Comparison of ENCODE assay signal across 31 cellular contexts in genomic region chr10:129233351-129234148, GRCh38.
DNase-seq lines count a peak whose midpoint lies in the region; ATAC-seq, FAIRE-seq and TF ChIP-seq lines count a peak whose summit lies in the region.
"Had no signal": no experiment of that assay in that cellular context is flagged by ENCODE, and none has a peak within 500 bp of the region (broad histone marks: within the 10 kb centered on the region; RNA-seq: fewer than 3 reads in every experiment).

No MANE protein-coding gene starts in this region.

- CTCF ChIA-PET in activated CD4-positive, alpha-beta memory T cell treated with anti-CD3 and anti-CD28 coated beads, Interleukin-2, amount 10 ng/mL, durations not matched to agents 7 days and 5 days (lab: Charles Lee): no interaction called here
- CTCF ChIA-PET in activated CD4-positive, alpha-beta memory T cell treated with anti-CD3 and anti-CD28 coated beads for 36 hours (lab: Charles Lee): no interaction called here
- CTCF ChIA-PET in activated B cell treated with CpG ODN at 0.5 μM for 24 hours (lab: Charles Lee): no interaction called here

- ATAC-seq in activated B cell treated with CpG ODN at 0.5 μM for 24 hours (ENCODE audit: low read depth) (no peak), HG03196 (IDR thresholded peaks at IDR 0.05; ENCODE audit: unreplicated experiment) (no peak), GM21619 (IDR thresholded peaks at IDR 0.05; ENCODE audit: unreplicated experiment) (no peak)
- ATAC-seq: activated naive CD8-positive, alpha-beta T cell treated with anti-CD3 and anti-CD28 coated beads, Interleukin-2, amount 50 U/mL, for 24 hours; left colon; stimulated activated naive B cell treated with anti-CD40 and anti-IgM and Interleukin-4, amounts not matched to agents 10 μg/mL and 1 μg/mL and 100 μg/mL, for 72 hours had no signal

- 0 out of 2 replicates have a peak overlapping the region, but pooled peaks have one; percentile 0 for H2AFZ ChIP-seq in Karpas-422 (ENCODE audit: low read length)

- no peaks in the 10 kb centered on the region for H3K27me3 ChIP-seq in Karpas-422 (ENCODE audit: low read length)
- H3K27me3 ChIP-seq: cardiac muscle cell, colonic mucosa, ovary had no signal

- no peaks in the 10 kb centered on the region for H4K20me1 ChIP-seq in Karpas-422 (ENCODE audit: insufficient read depth, low read depth, low read length)

- peak overlapping the region; percentile 47 for H3K4me3 ChIP-seq in Karpas-422 (ENCODE audit: low read length)
- H3K4me3 ChIP-seq: cardiac muscle cell, colonic mucosa, ovary had no signal

- peaks cover 4% of the 10 kb centered on the region; the same call in 1 of the 2 replicates for H3K4me1 ChIP-seq in Karpas-422 (ENCODE audit: low read length)
- H3K4me1 ChIP-seq: colonic mucosa had no signal

- POLR2A ChIA-PET in activated CD4-positive, alpha-beta memory T cell treated with anti-CD3 and anti-CD28 coated beads, Interleukin-2, amount 10 ng/mL, durations not matched to agents 7 days and 5 days (lab: Charles Lee): no interaction called here
- POLR2A ChIA-PET in activated CD4-positive, alpha-beta memory T cell treated with anti-CD3 and anti-CD28 coated beads for 36 hours (lab: Charles Lee): no interaction called here
- POLR2A ChIA-PET in activated B cell treated with CpG ODN at 0.5 μM for 24 hours (lab: Charles Lee): no interaction called here

- H3K36me3 ChIP-seq in Karpas-422 (ENCODE audit: insufficient read depth, low read length): no peaks in the 10 kb centered on the region
- H3K36me3 ChIP-seq: cardiac muscle cell, colonic mucosa, ovary had no signal

- no peaks in the 10 kb centered on the region for H3K9me2 ChIP-seq in Karpas-422 (replicated peaks; ENCODE audit: insufficient read depth, low read length)
- H3K9me2 ChIP-seq: SK-N-SH had no signal

- no peaks in the 10 kb centered on the region for H3K27me3 Mint-ChIP-seq in activated CD4-positive, alpha-beta memory T cell treated with anti-CD3 and anti-CD28 coated beads, Interleukin-2, amount 10 ng/mL, durations not matched to agents 7 days and 5 days
- H3K27me3 Mint-ChIP-seq in activated CD4-positive, alpha-beta memory T cell treated with anti-CD3 and anti-CD28 coated beads for 36 hours: no peaks in the 10 kb centered on the region
- no peaks in the 10 kb centered on the region for H3K27me3 Mint-ChIP-seq in activated B cell treated with CpG ODN at 0.5 μM for 24 hours
- H3K27me3 Mint-ChIP-seq: activated naive CD8-positive, alpha-beta T cell treated with anti-CD3 and anti-CD28 coated beads, Interleukin-2, amount 50 U/mL, for 24 hours; stimulated activated naive B cell treated with anti-CD40 and anti-IgM and Interleukin-4, amounts not matched to agents 10 μg/mL and 1 μg/mL and 100 μg/mL, for 72 hours had no signal

- H3K4me1 Mint-ChIP-seq in activated CD4-positive, alpha-beta memory T cell treated with anti-CD3 and anti-CD28 coated beads, Interleukin-2, amount 10 ng/mL, durations not matched to agents 7 days and 5 days: no peaks in the 10 kb centered on the region
- H3K4me1 Mint-ChIP-seq in activated CD4-positive, alpha-beta memory T cell treated with anti-CD3 and anti-CD28 coated beads for 36 hours (ENCODE audit: low read depth): no peaks in the 10 kb centered on the region
- H3K4me1 Mint-ChIP-seq in activated B cell treated with CpG ODN at 0.5 μM for 24 hours: no peaks in the 10 kb centered on the region
- H3K4me1 Mint-ChIP-seq: activated naive CD8-positive, alpha-beta T cell treated with anti-CD3 and anti-CD28 coated beads, Interleukin-2, amount 50 U/mL, for 24 hours; immature natural killer cell; stimulated activated naive B cell treated with anti-CD40 and anti-IgM and Interleukin-4, amounts not matched to agents 10 μg/mL and 1 μg/mL and 100 μg/mL, for 72 hours had no signal

- FAIRE-seq in urothelium cell line (lab: Jason Lieb, UNC): no peak
- FAIRE-seq: astrocyte, GM19239, H1 had no signal

- no peak for TF ChIP-seq CTCF in activated B cell treated with CpG ODN at 0.5 μM for 24 hours (IDR thresholded peaks at IDR 0.05)

- H3K9me3 Mint-ChIP-seq in activated CD4-positive, alpha-beta memory T cell treated with anti-CD3 and anti-CD28 coated beads, Interleukin-2, amount 10 ng/mL, durations not matched to agents 7 days and 5 days: peaks cover 3% of the 10 kb centered on the region
- no peaks in the 10 kb centered on the region for H3K9me3 Mint-ChIP-seq in activated CD4-positive, alpha-beta memory T cell treated with anti-CD3 and anti-CD28 coated beads for 36 hours
- no peaks in the 10 kb centered on the region for H3K9me3 Mint-ChIP-seq in activated B cell treated with CpG ODN at 0.5 μM for 24 hours
- H3K9me3 Mint-ChIP-seq: activated naive CD8-positive, alpha-beta T cell treated with anti-CD3 and anti-CD28 coated beads, Interleukin-2, amount 50 U/mL, for 24 hours; immature natural killer cell; stimulated activated naive B cell treated with anti-CD40 and anti-IgM and Interleukin-4, amounts not matched to agents 10 μg/mL and 1 μg/mL and 100 μg/mL, for 72 hours had no signal

- no peak for DNase-seq in activated CD4-positive, alpha-beta memory T cell treated with anti-CD3 and anti-CD28 coated beads, Interleukin-2, amount 10 ng/mL, durations not matched to agents 7 days and 5 days
- DNase-seq in activated CD4-positive, alpha-beta memory T cell treated with anti-CD3 and anti-CD28 coated beads for 36 hours: no peak
- DNase-seq in Karpas-422 (peak; percentile 43), activated B cell treated with CpG ODN at 0.5 μM for 24 hours (no peak), urothelium cell line (ENCODE audit: low spot score) (peak; percentile 21), SKM-1 treated with dmso at 0.1 percent for 144 hours (lab: John Stamatoyannopoulos, UW; ENCODE audit: unreplicated experiment) (no peak)
- DNase-seq: 8988T; activated CD4-positive, alpha-beta T cell treated with anti-CD3 and anti-CD28 coated beads for 1 hour; activated effector memory CD4-positive, alpha-beta T cell treated with anti-CD3 and anti-CD28 coated beads, Interleukin-2, amount 50 U/mL, for 16 hours; activated naive CD8-positive, alpha-beta T cell treated with anti-CD3 and anti-CD28 coated beads, Interleukin-2, amount 50 U/mL, for 24 hours; colonic mucosa; DMS 273 treated with DMSO at 0.1 percent for 48 hours; effector memory CD4-positive, alpha-beta T cell; EL; immature natural killer cell; KG1; left colon; MV-4-11; NCI-H1694 treated with DMSO at 0.1 percent for 48 hours; NCI-H510A; ovary; SK-N-SH; stimulated activated naive B cell treated with anti-CD40 and anti-IgM and Interleukin-4, amounts not matched to agents 10 μg/mL and 1 μg/mL and 100 μg/mL, for 72 hours; substantia nigra; trophoblast cell had no signal

- no peak overlapping the region for H3K27ac Mint-ChIP-seq in activated CD4-positive, alpha-beta memory T cell treated with anti-CD3 and anti-CD28 coated beads, Interleukin-2, amount 10 ng/mL, durations not matched to agents 7 days and 5 days
- no peak overlapping the region for H3K27ac Mint-ChIP-seq in activated CD4-positive, alpha-beta memory T cell treated with anti-CD3 and anti-CD28 coated beads for 36 hours
- H3K27ac Mint-ChIP-seq in activated B cell treated with CpG ODN at 0.5 μM for 24 hours: no peak overlapping the region
- H3K27ac Mint-ChIP-seq: activated naive CD8-positive, alpha-beta T cell treated with anti-CD3 and anti-CD28 coated beads, Interleukin-2, amount 50 U/mL, for 24 hours; stimulated activated naive B cell treated with anti-CD40 and anti-IgM and Interleukin-4, amounts not matched to agents 10 μg/mL and 1 μg/mL and 100 μg/mL, for 72 hours had no signal

- H3K79me2 ChIP-seq in Karpas-422 (ENCODE audit: low read length): no peaks in the 10 kb centered on the region

- H3K4me2 ChIP-seq in Karpas-422 (ENCODE audit: low read depth, low read length, poor library complexity, severe bottlenecking): peak overlapping the region; percentile 51
- H3K4me2 ChIP-seq: SK-N-SH had no signal

- no peak overlapping the region for H3K27ac ChIP-seq in Karpas-422 (ENCODE audit: low read length)
- H3K27ac ChIP-seq: cardiac muscle cell, colonic mucosa, ovary had no signal

- no peaks in the 10 kb centered on the region for H3K36me3 Mint-ChIP-seq in activated CD4-positive, alpha-beta memory T cell treated with anti-CD3 and anti-CD28 coated beads, Interleukin-2, amount 10 ng/mL, durations not matched to agents 7 days and 5 days (ENCODE audit: low read depth)
- no peaks in the 10 kb centered on the region for H3K36me3 Mint-ChIP-seq in activated CD4-positive, alpha-beta memory T cell treated with anti-CD3 and anti-CD28 coated beads for 36 hours
- H3K36me3 Mint-ChIP-seq in activated B cell treated with CpG ODN at 0.5 μM for 24 hours (ENCODE audit: low read depth): no peaks in the 10 kb centered on the region
- H3K36me3 Mint-ChIP-seq: immature natural killer cell; stimulated activated naive B cell treated with anti-CD40 and anti-IgM and Interleukin-4, amounts not matched to agents 10 μg/mL and 1 μg/mL and 100 μg/mL, for 72 hours had no signal

- peak overlapping the region; percentile 25 for H3K4me3 Mint-ChIP-seq in activated CD4-positive, alpha-beta memory T cell treated with anti-CD3 and anti-CD28 coated beads, Interleukin-2, amount 10 ng/mL, durations not matched to agents 7 days and 5 days
- H3K4me3 Mint-ChIP-seq in activated CD4-positive, alpha-beta memory T cell treated with anti-CD3 and anti-CD28 coated beads for 36 hours: no peak overlapping the region
- peak overlapping the region; percentile 39 for H3K4me3 Mint-ChIP-seq in activated B cell treated with CpG ODN at 0.5 μM for 24 hours
- H3K4me3 Mint-ChIP-seq: activated naive CD8-positive, alpha-beta T cell treated with anti-CD3 and anti-CD28 coated beads, Interleukin-2, amount 50 U/mL, for 24 hours; stimulated activated naive B cell treated with anti-CD40 and anti-IgM and Interleukin-4, amounts not matched to agents 10 μg/mL and 1 μg/mL and 100 μg/mL, for 72 hours had no signal

- H3K9ac ChIP-seq in Karpas-422 (ENCODE audit: low read length): 0 out of 2 replicates have a peak overlapping the region, but pooled peaks have one; percentile 6
- H3K9ac ChIP-seq: SK-N-SH had no signal

- no peaks in the 10 kb centered on the region for H3K9me3 ChIP-seq in Karpas-422 (ENCODE audit: low read length)
- H3K9me3 ChIP-seq: colonic mucosa, ovary, SK-N-SH had no signal

- intact Hi-C loops in activated CD4-positive, alpha-beta memory T cell treated with anti-CD3 and anti-CD28 coated beads for 36 hours (cut with micrococcal nuclease): no loop called here
- intact Hi-C loops in activated B cell treated with CpG ODN at 0.5 μM for 24 hours (cut with micrococcal nuclease): no loop called here

Comparison
In these comparisons a context has a peak if more than half of its experiments do, and no peak if none do; other contexts are left out.
1. DNase-seq: peak in Karpas-422 (single experiment) and urothelium cell line (single experiment); none in activated CD4-positive, alpha-beta memory T cell treated with anti-CD3 and anti-CD28 coated beads, Interleukin-2, amount 10 ng/mL, durations not matched to agents 7 days and 5 days (single experiment), activated CD4-positive, alpha-beta memory T cell treated with anti-CD3 and anti-CD28 coated beads for 36 hours (single experiment), activated B cell treated with CpG ODN at 0.5 μM for 24 hours (single experiment) and SKM-1 treated with dmso at 0.1 percent for 144 hours (single experiment).